ENCODE assay signal across 8 cellular contexts in genomic region chr14:72518809-72519377, GRCh38.
DNase-seq lines count a peak whose midpoint lies in the region; ATAC-seq and TF ChIP-seq lines count a peak whose summit lies in the region.

No MANE protein-coding gene starts in this region.

- ATAC-seq in GM18867 (IDR thresholded peaks at IDR 0.05; ENCODE audit: unreplicated experiment), result peak; percentile 73
- ATAC-seq in HG02885 (IDR thresholded peaks at IDR 0.05; ENCODE audit: poor library complexity, unreplicated experiment), result peak; percentile 75
- ATAC-seq in body of pancreas, result no peak

- H3K27ac ChIP-seq in body of pancreas, result no peak overlapping the region

- H3K27ac Mint-ChIP-seq in immature natural killer cell, result peak overlapping the region; percentile 73 to 89 (median 80)

- in situ Hi-C loops in ACHN (cut with HindIII; ENCODE audit: low pct_ligation_motif_present, low pct_unique_long_range_greater_than_20kb, low sequenced_read_pairs), result no loop called here

- H3K4me1 Mint-ChIP-seq in immature natural killer cell, result peaks cover 66 to 77% of the 10 kb centered on the region in 2 donors

- peak overlapping the region; percentile 23 to 85 (median 77) for H3K4me3 Mint-ChIP-seq in immature natural killer cell

- TF ChIP-seq CTCF in body of pancreas (IDR thresholded peaks at IDR 0.05), result no peak

- peaks cover 5 to 11% (median 6%) of the 10 kb centered on the region in 3 donors for H3K27me3 Mint-ChIP-seq in immature natural killer cell (ENCODE audit: low read depth in 3 of 3)

- no peaks in the 10 kb centered on the region for H3K36me3 ChIP-seq in body of pancreas (replicated peaks in 1 of 2; ENCODE audit: insufficient read depth in 1 of 2, low read depth in 2 of 2)

- H3K36me3 Mint-ChIP-seq in immature natural killer cell, result peaks cover 0 to 4% (median 3%) of the 10 kb centered on the region in 3 donors

- peak; percentile 9 for DNase-seq in SIG-M5 (lab: John Stamatoyannopoulos, UW)
- peak; percentile 60 to 66 (median 64) for DNase-seq in immature natural killer cell
- DNase-seq in ACHN, result no peak
- no peak for DNase-seq in AG20443 (ENCODE audit: low spot score)
- DNase-seq in DMS79 (lab: John Stamatoyannopoulos, UW), result no peak
- DNase-seq in body of pancreas, result no peak

- H3K4me3 ChIP-seq in body of pancreas, result no peak overlapping the region

- H3K9me3 Mint-ChIP-seq in immature natural killer cell, result peaks cover 0 to 5% (median 0%) of the 10 kb centered on the region in 6 donors

- no peaks in the 10 kb centered on the region for H3K4me1 ChIP-seq in body of pancreas

- intact Hi-C loops in body of pancreas (cut with DNase I), result no loop called here

- no peaks in the 10 kb centered on the region for H3K27me3 ChIP-seq in body of pancreas

- WGBS in body of pancreas, 2 donors, result 75 to 78% methylated on average over 4 of the region's 4 CpGs

- no peak for TF ChIP-seq POLR2A in body of pancreas (IDR thresholded peaks at IDR 0.05)

- no peaks in the 10 kb centered on the region for H3K9me3 ChIP-seq in body of pancreas

Comparison
In these comparisons a context has a peak if more than half of its experiments do, and no peak if none do; other contexts are left out.
1. DNase-seq: peak in SIG-M5 (single experiment) and immature natural killer cell (3 of 3); none in ACHN (single experiment), AG20443 (single experiment), DMS79 (single experiment) and body of pancreas (0 of 4).